In the genomic region with DNA sequence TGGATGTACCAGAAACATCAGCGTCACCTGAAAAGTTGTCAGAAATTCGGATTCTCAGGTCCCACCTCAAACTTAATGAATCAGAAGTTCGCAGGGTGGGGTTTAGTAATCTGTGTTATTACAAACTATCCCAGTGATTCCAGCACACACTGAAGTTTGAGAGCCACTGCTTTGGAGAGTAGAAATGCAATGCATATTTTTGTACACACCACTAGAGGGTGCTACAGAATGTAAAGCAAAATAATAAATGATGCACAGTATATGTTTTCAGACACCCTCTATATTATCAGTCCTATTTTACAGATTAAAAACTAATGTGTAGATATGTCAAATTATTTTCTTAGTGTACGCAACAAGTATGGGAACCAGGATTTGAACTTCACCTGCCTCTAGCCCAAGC, we compare ENCODE assay signal across 8 cellular contexts. TPM values are rescaled to one million over a fixed set of nuclear protein-coding genes. Genes with fewer than 3 reads are reported as not detected.
DNase-seq lines count a peak whose midpoint lies in the region; ATAC-seq and TF ChIP-seq lines count a peak whose summit lies in the region.

No MANE protein-coding gene starts in this region.

- peaks cover 1% of the 10 kb centered on the region for H3K27me3 Mint-ChIP-seq in glutamatergic neuron (ENCODE audit: unreplicated experiment)

- no peaks in the 10 kb centered on the region for H3K9me3 Mint-ChIP-seq in glutamatergic neuron (ENCODE audit: unreplicated experiment)

- H3K9me3 ChIP-seq in testis, result no peaks in the 10 kb centered on the region

- no peaks in the 10 kb centered on the region for H3K4me1 Mint-ChIP-seq in glutamatergic neuron (ENCODE audit: low read depth, unreplicated experiment)

- TF ChIP-seq CTCF in glutamatergic neuron (IDR thresholded peaks at IDR 0.05; ENCODE audit: partially characterized antibody, unreplicated experiment), result peak; percentile 53
- peak; percentile 59 to 64 (median 63) for TF ChIP-seq CTCF in testis (IDR thresholded peaks at IDR 0.05)

- TF ChIP-seq POLR2A in testis (IDR thresholded peaks at IDR 0.05), result no peak

- ATAC-seq in HG02623 (IDR thresholded peaks at IDR 0.05; ENCODE audit: unreplicated experiment) (no peak), HG03460 (IDR thresholded peaks at IDR 0.05; ENCODE audit: unreplicated experiment) (no peak)

- intact Hi-C loops in testis (cut with DNase I; ENCODE audit: low total_unique reads), result loop anchor here (10.0 kb wide), 2 partner anchors 154 to 334 kb away; partner anchors contain the start of gene TCEAL9

- H3K36me3 ChIP-seq in testis (ENCODE audit: low read depth, missing control alignments), result no peaks in the 10 kb centered on the region

- no peaks in the 10 kb centered on the region for H3K36me3 Mint-ChIP-seq in glutamatergic neuron (ENCODE audit: unreplicated experiment)

- DNase-seq in G401 (ENCODE audit: low spot score), result peak; percentile 69
- peak; percentile 8 for DNase-seq in MV-4-11 (lab: John Stamatoyannopoulos, UW)
- peak; percentile 61 for DNase-seq in SW480 (ENCODE audit: low spot score)
- DNase-seq in glutamatergic neuron, result no peak
- no peak for DNase-seq in testis
- no peak for DNase-seq in activated CD8-positive, alpha-beta memory T cell treated with anti-CD3 and anti-CD28 coated beads, Interleukin-2, amount 50 U/mL, for 48 hours

- no peaks in the 10 kb centered on the region for H3K4me1 ChIP-seq in testis

- in situ Hi-C loops in G401 (cut with HindIII; ENCODE audit: low sequenced_read_pairs), result no loop called here

- peak overlapping the region in 1 of 2 donors; percentile 97 for H3K27ac ChIP-seq in testis

- no peaks in the 10 kb centered on the region for H3K27me3 ChIP-seq in testis

- H3K4me3 Mint-ChIP-seq in glutamatergic neuron (ENCODE audit: unreplicated experiment), result no peak overlapping the region

- WGBS in testis, 2 donors, result 16 to 29% methylated on average over 4 of the region's 4 CpGs

- H3K4me3 ChIP-seq in testis, result no peak overlapping the region

- no peak overlapping the region for H3K27ac Mint-ChIP-seq in glutamatergic neuron (ENCODE audit: unreplicated experiment)

RNA-seq across cellular contexts. Expression of gene MORF4L2, which starts 2.5 kb away (rescaled TPM):
- total RNA-seq in G401 (2014; rRNA removed; shearing (Covaris generic)), result 666 and 732 TPM in 2 replicates
- total RNA-seq in glutamatergic neuron (ENCODE audit: unreplicated experiment) (409 TPM), testis (100 to 1,000 TPM; 257 to 267 TPM)
- polyA plus RNA-seq in testis (ENCODE audit: insufficient read depth, low read depth, low replicate concordance), result 220 TPM

RNA-seq across cellular contexts. Expression of gene TMEM31, which starts 21.8 kb away (rescaled TPM):
- total RNA-seq in G401 (2014; rRNA removed; shearing (Covaris generic)), result not detected in 2 replicates
- total RNA-seq in glutamatergic neuron (ENCODE audit: unreplicated experiment) (not detected), testis (100 to 1,000 TPM in 1 of 2 donors, 10 to 100 TPM in 1; 10.8 to 110 TPM)
- polyA plus RNA-seq in testis (ENCODE audit: insufficient read depth, low read depth, low replicate concordance), result 51.9 TPM

Comparison
In these comparisons a context has a peak if more than half of its experiments do, and no peak if none do; other contexts are left out.
1. DNase-seq: peak in G401 (single experiment), MV-4-11 (single experiment) and SW480 (single experiment); none in glutamatergic neuron (single experiment), testis (single experiment) and activated CD8-positive, alpha-beta memory T cell treated with anti-CD3 and anti-CD28 coated beads, Interleukin-2, amount 50 U/mL, for 48 hours (single experiment).